ENCODE assay signal across 14 cellular contexts in genomic region chr14:73717247-73717646, GRCh38. TPM values are rescaled to one million over a fixed set of nuclear protein-coding genes. Genes with fewer than 3 reads are reported as not detected.
DNase-seq lines count a peak whose midpoint lies in the region; ATAC-seq, FAIRE-seq and TF ChIP-seq lines count a peak whose summit lies in the region.
"Had no signal": no experiment of that assay in that cellular context is flagged by ENCODE, and none has a peak within 500 bp of the region (broad histone marks: within the 10 kb centered on the region; RNA-seq: fewer than 3 reads in every experiment).

No MANE protein-coding gene starts in this region.

- no peak for ATAC-seq in heart right ventricle
- no peak for ATAC-seq in left ventricle myocardium superior
- no peak for ATAC-seq in upper lobe of right lung
- no peak for ATAC-seq in GM21447 (IDR thresholded peaks at IDR 0.05; ENCODE audit: unreplicated experiment)

- H3K27ac ChIP-seq in heart right ventricle (peak overlapping the region in 7 of 10 donors; percentile 9 to 77 (median 65)), muscle layer of duodenum (ENCODE audit: low read length) (peak overlapping the region; percentile 72), upper lobe of right lung (peak overlapping the region; percentile 19)
- H3K27ac ChIP-seq: epithelial cell of prostate, SJCRH30 had no signal

- H3K27me3 ChIP-seq in heart right ventricle (no peaks in the 10 kb centered on the region), muscle layer of duodenum (ENCODE audit: low read depth, low read length) (no peaks in the 10 kb centered on the region), upper lobe of right lung (no peaks in the 10 kb centered on the region)
- H3K27me3 ChIP-seq: SJCRH30 had no signal

- peak overlapping the region in 3 of 10 donors; percentile 18 to 40 (median 39) for H3K4me3 ChIP-seq in heart right ventricle
- peak overlapping the region in 1 of 2 donors; percentile 50 for H3K4me3 ChIP-seq in muscle layer of duodenum (ENCODE audit: low read depth in 1 of 2, low read length in 2 of 2)
- H3K4me3 ChIP-seq in upper lobe of right lung, result no peak overlapping the region
- H3K4me3 ChIP-seq: SJCRH30 had no signal

- peaks cover 46% of the 10 kb centered on the region for H3K36me3 Mint-ChIP-seq in brain

- DNase-seq in heart right ventricle, result no peak
- no peak for DNase-seq in left ventricle myocardium superior
- DNase-seq in upper lobe of right lung, result no peak
- no peak for DNase-seq in GM19240 (ENCODE audit: insufficient read length, low spot score)
- no peak for DNase-seq in RCC 7860 (ENCODE audit: low spot score)
- DNase-seq: activated CD4-positive, alpha-beta T cell treated with anti-CD3 and anti-CD28 coated beads for 4 hours; activated naive CD4-positive, alpha-beta T cell treated with anti-CD3 and anti-CD28 coated beads, Interleukin-2, amount 50 U/mL, for 16 hours; NCI-H2029 had no signal

- intact Hi-C loops in heart right ventricle (cut with DNase I) (no loop called here), left ventricle myocardium superior (cut with micrococcal nuclease) (no loop called here), upper lobe of right lung (cut with DNase I) (no loop called here)

- no peaks in the 10 kb centered on the region for H3K9me3 ChIP-seq in heart right ventricle
- no peaks in the 10 kb centered on the region for H3K9me3 ChIP-seq in muscle layer of duodenum (ENCODE audit: control insufficient read depth in 1 of 2, low read length in 2 of 2)
- H3K9me3 ChIP-seq in upper lobe of right lung, result no peaks in the 10 kb centered on the region
- H3K9me3 ChIP-seq: SJCRH30 had no signal

- FAIRE-seq in RCC 7860 (lab: Jason Lieb, UNC), result no peak
- FAIRE-seq: keratinocyte had no signal

- H3K4me1 ChIP-seq in heart right ventricle (peaks cover 0 to 56% (median 26%) of the 10 kb centered on the region in 9 donors), muscle layer of duodenum (ENCODE audit: control insufficient read depth in 1 of 2, insufficient read depth in 2 of 2, low read length in 2 of 2) (peaks cover 3 to 37% of the 10 kb centered on the region in 2 donors), upper lobe of right lung (peaks cover 13% of the 10 kb centered on the region)

- H3K4me1 Mint-ChIP-seq in brain, result peaks cover 60% of the 10 kb centered on the region

- H3K27ac Mint-ChIP-seq in brain, result peak overlapping the region; percentile 77 to 99 (median 99)

- 78 to 83% methylated on average over 2 of the region's 2 CpGs for WGBS in heart right ventricle, 2 donors

- peak overlapping the region; percentile 67 to 96 (median 83) for H3K4me3 Mint-ChIP-seq in brain

- H3K36me3 ChIP-seq in heart right ventricle, result peaks cover 0 to 75% (median 34%) of the 10 kb centered on the region in 9 donors
- H3K36me3 ChIP-seq in muscle layer of duodenum (ENCODE audit: control insufficient read depth in 1 of 2, insufficient read depth in 2 of 2, low read length in 2 of 2), result peaks cover 21 to 40% of the 10 kb centered on the region in 2 donors
- peaks cover 72% of the 10 kb centered on the region for H3K36me3 ChIP-seq in upper lobe of right lung

- peaks cover 16% of the 10 kb centered on the region for H3K27me3 Mint-ChIP-seq in brain

- TF ChIP-seq CTCF in heart right ventricle (IDR thresholded peaks at IDR 0.05) (no peak), brain (conservative IDR thresholded peaks at IDR 0.05) (no peak), upper lobe of right lung (IDR thresholded peaks at IDR 0.05) (no peak)

- peaks cover 0 to 4% (median 0%) of the 10 kb centered on the region in 5 experiments for H3K9me3 Mint-ChIP-seq in brain

RNA-seq across cellular contexts. Expression of gene PNMA1, which starts 3.1 kb away (rescaled TPM):
- total RNA-seq in heart right ventricle (10 to 100 TPM; 13.9 to 30.8 (median 23.6) TPM), left ventricle myocardium superior (13.9 TPM), upper lobe of right lung (22.0 TPM)
- polyA plus RNA-seq in heart right ventricle (10 to 100 TPM in 1 of 2 donors, 1 to 10 TPM in 1; 6.6 to 15.7 TPM), brain (ENCODE audit: insufficient read depth, low read depth, low replicate concordance) (135 TPM)

Comparison
In these comparisons a context has a peak if more than half of its experiments do, and no peak if none do; other contexts are left out.
1. H3K27ac ChIP-seq: peak in every context shown above with its lines; median percentile 72 in muscle layer of duodenum; 65 in heart right ventricle; 19 in upper lobe of right lung.